1 cellular context compared by ENCODE assay signal in genomic region chr5:132426525-132427138, GRCh38.
TF ChIP-seq lines count a peak whose summit lies in the region.

No MANE protein-coding gene starts in this region.

TF ChIP-seq in K562, 482 proteins besides CTCF, POLR2A, EP300 and RAD21 (continued from another document):
- TF ChIP-seq CUX1 (CRISPR knock-in tag; IDR thresholded peaks at IDR 0.05), result peak; percentile 89
- TF ChIP-seq TARDBP (IDR thresholded peaks at IDR 0.05), result 0 out of 2 replicates have a peak, but pooled peaks have one; percentile 16
- TF ChIP-seq MAFF (IDR thresholded peaks at IDR 0.05; ENCODE audit: low read length), result peak; percentile 85
- 0 out of 2 replicates have a peak, but pooled peaks have one; percentile 51 for TF ChIP-seq PATZ1 (CRISPR knock-in tag; IDR thresholded peaks at IDR 0.05; ENCODE audit: borderline replicate concordance)
- no peak for TF ChIP-seq TRIM25 (IDR thresholded peaks at IDR 0.05; ENCODE audit: borderline replicate concordance)
- TF ChIP-seq CEBPG (CRISPR knock-in tag; IDR thresholded peaks at IDR 0.05), result peak; percentile 88
- TF ChIP-seq CEBPG (tag; conservative IDR thresholded peaks at IDR 0.05 in 1 of 2, IDR thresholded peaks at IDR 0.05 in 1 of 2), result peak; percentile 72 to 81
- TF ChIP-seq ARID2 (IDR thresholded peaks at IDR 0.05), result 0 out of 2 replicates have a peak, but pooled peaks have one; percentile 4
- no peak for TF ChIP-seq NR2C2 (CRISPR knock-in tag; IDR thresholded peaks at IDR 0.05)
- peak; percentile 72 for TF ChIP-seq NR2C2 (tag; IDR thresholded peaks at IDR 0.05)
- peak; percentile 74; the same call in 1 of the 2 replicates for TF ChIP-seq MTA3 (IDR thresholded peaks at IDR 0.05; ENCODE audit: borderline replicate concordance)
- TF ChIP-seq FOXK2 (conservative IDR thresholded peaks at IDR 0.05 in 1 of 2, IDR thresholded peaks at IDR 0.05 in 1 of 2; ENCODE audit: low read depth in 2 of 2), result peak in 1 of 2 experiments; percentile 42; a peak in 1 of 4 replicates
- 0 out of 2 replicates have a peak, but pooled peaks have one; percentile 32 for TF ChIP-seq ZNF561 (CRISPR knock-in tag; conservative IDR thresholded peaks at IDR 0.05)
- no peak for TF ChIP-seq ZNF518B (CRISPR knock-in tag; IDR thresholded peaks at IDR 0.05)
- TF ChIP-seq ERF (CRISPR knock-in tag; IDR thresholded peaks at IDR 0.05), result peak; percentile 38; the same call in 1 of the 2 replicates
- TF ChIP-seq GTF2F1 (IDR thresholded peaks at IDR 0.05; ENCODE audit: low read depth, low read length), result 0 out of 2 replicates have a peak, but pooled peaks have one; percentile 47
- TF ChIP-seq STAG1 (CRISPR knock-in tag; IDR thresholded peaks at IDR 0.05; ENCODE audit: borderline replicate concordance), result no peak
- peak; percentile 61 to 72; a peak in 1 of 4 replicates for TF ChIP-seq TBL1XR1 (IDR thresholded peaks at IDR 0.05; ENCODE audit: low read length in 2 of 2)
- peak in 1 of 2 experiments; percentile 34; a peak in 1 of 4 replicates for TF ChIP-seq UBTF (IDR thresholded peaks at IDR 0.05; ENCODE audit: borderline replicate concordance in 1 of 2, low read depth in 2 of 2, low read length in 2 of 2)
- TF ChIP-seq ATF3 (IDR thresholded peaks at IDR 0.05), result peak; percentile 89
- TF ChIP-seq ATF3 (CRISPR knock-in tag; conservative IDR thresholded peaks at IDR 0.05), result no peak
- TF ChIP-seq TFAM (CRISPR knock-in tag; conservative IDR thresholded peaks at IDR 0.05), result no peak
- 0 out of 2 replicates have a peak, but pooled peaks have one; percentile 22 for TF ChIP-seq E2F3 (CRISPR knock-in tag; IDR thresholded peaks at IDR 0.05)
- TF ChIP-seq MAZ (CRISPR knock-in tag; conservative IDR thresholded peaks at IDR 0.05 in 1 of 2, IDR thresholded peaks at IDR 0.05 in 1 of 2), result peak; percentile 63 to 79
- 0 out of 2 replicates have a peak, but pooled peaks have one; percentile 14 for TF ChIP-seq ZBTB12 (CRISPR knock-in tag; IDR thresholded peaks at IDR 0.05)
- peak; percentile 56; the same call in 1 of the 2 replicates for TF ChIP-seq ZNF263 (CRISPR knock-in tag; IDR thresholded peaks at IDR 0.05; ENCODE audit: borderline replicate concordance)
- no peak for TF ChIP-seq NELFE (IDR thresholded peaks at IDR 0.05; ENCODE audit: insufficient read depth, insufficient read length)
- peak; percentile 88 for TF ChIP-seq POLR2AphosphoS5 (IDR thresholded peaks at IDR 0.05; ENCODE audit: control insufficient read depth, insufficient read depth, low read depth, low read length)
- TF ChIP-seq TAF1 (IDR thresholded peaks at IDR 0.05; ENCODE audit: control insufficient read depth, extremely low read depth, insufficient read depth, low read length, severe bottlenecking), result peak; percentile 43
- peak; percentile 78; the same call in 1 of the 2 replicates for TF ChIP-seq ZNF766 (CRISPR knock-in tag; conservative IDR thresholded peaks at IDR 0.05)
- TF ChIP-seq CBFA2T3 (IDR thresholded peaks at IDR 0.05), result peak; percentile 95
TF ChIP-seq in K562: peak in this region for 175.
